Comparison of ENCODE assay signal across 20 cellular contexts in genomic region chr3:88192010-88192409, GRCh38. TPM values are rescaled to one million over a fixed set of nuclear protein-coding genes. Genes with fewer than 3 reads are reported as not detected.
DNase-seq lines count a peak whose midpoint lies in the region; ATAC-seq, FAIRE-seq and TF ChIP-seq lines count a peak whose summit lies in the region.
"Had no signal": no experiment of that assay in that cellular context is flagged by ENCODE, and none has a peak within 500 bp of the region (broad histone marks: within the 10 kb centered on the region; RNA-seq: fewer than 3 reads in every experiment).

No MANE protein-coding gene starts in this region.

- TF ChIP-seq CTCF in H9 (conservative IDR thresholded peaks at IDR 0.05), result no peak
- no peak for TF ChIP-seq CTCF in K562 (IDR thresholded peaks at IDR 0.05 in 2 of 3, conservative IDR thresholded peaks at IDR 0.05 in 1 of 3; ENCODE audit: insufficient read depth in 2 of 3, low read depth in 1 of 3, low read length in 3 of 3)

- H3K56ac ChIP-seq in H9 (ENCODE audit: insufficient read length, low read depth, low read length), result no peak overlapping the region

- H3K27ac ChIP-seq in H9 (ENCODE audit: insufficient read length, low read depth, low read length) (no peak overlapping the region), K562 (ENCODE audit: extremely low read depth, low read depth, low read length) (no peak overlapping the region), iPS-20b (ENCODE audit: low read length) (peak overlapping the region; percentile 30)
- H3K27ac ChIP-seq: BLaER1 treated with 17β-estradiol and CSF1 and Interleukin-3, amounts not matched to agents 10 nM and 100 nM; HL-60 had no signal

- BruUV-seq in K562 (replicated peaks; lab: Mats Ljungman, UMichigan), result no TSS peak

- no peak overlapping the region for H3K23ac ChIP-seq in H9 (ENCODE audit: insufficient read length, low read depth, low read length)

- no peak overlapping the region for H3K4me3 ChIP-seq in K562
- peak overlapping the region; percentile 44; the same call in 1 of the 2 replicates for H3K4me3 ChIP-seq in iPS-20b (ENCODE audit: low read length)
- no peak overlapping the region for H3K4me3 ChIP-seq in MG63
- H3K4me3 ChIP-seq: BLaER1 treated with 17β-estradiol and CSF1 and Interleukin-3, amounts not matched to agents 10 nM and 100 nM had no signal

- no peak overlapping the region for H4K5ac ChIP-seq in H9 (ENCODE audit: insufficient read length, low read depth, low read length)

- FAIRE-seq in K562 (lab: Jason Lieb, UNC), result no peak
- FAIRE-seq: H54, HepG2 had no signal

- H2BK20ac ChIP-seq in H9 (ENCODE audit: low read depth, low read length, poor library complexity, severe bottlenecking), result no peak overlapping the region

- no peak overlapping the region for H4K8ac ChIP-seq in H9 (replicated peaks; ENCODE audit: insufficient read length, low read depth, low read length)

- H2AFZ ChIP-seq in H9 (ENCODE audit: low read length) (no peak overlapping the region), K562 (ENCODE audit: low read depth, low read length) (no peak overlapping the region)

- H3K4ac ChIP-seq in H9 (ENCODE audit: low read depth, low read length), result no peak overlapping the region; the same call in 1 of the 2 replicates

- H2BK12ac ChIP-seq in H9 (ENCODE audit: insufficient read length, low read depth, low read length), result no peak overlapping the region

- H3K27me3 ChIP-seq in H9 (ENCODE audit: insufficient read depth, low read length), result no peaks in the 10 kb centered on the region
- no peaks in the 10 kb centered on the region for H3K27me3 ChIP-seq in K562 (ENCODE audit: control insufficient read depth in 2 of 2, insufficient read depth in 2 of 2, low read length in 2 of 2)
- no peaks in the 10 kb centered on the region for H3K27me3 ChIP-seq in iPS-20b (ENCODE audit: insufficient read depth, low read length)
- H3K27me3 ChIP-seq in MG63, result no peaks in the 10 kb centered on the region
- H3K27me3 ChIP-seq: BLaER1 treated with 17β-estradiol and CSF1 and Interleukin-3, amounts not matched to agents 10 nM and 100 nM had no signal

- H3K9me1 ChIP-seq in K562 (ENCODE audit: control insufficient read depth, insufficient read depth, low read length), result no peaks in the 10 kb centered on the region

- H3K4me2 ChIP-seq in H9 (ENCODE audit: insufficient read depth, insufficient read length, low read length), result no peak overlapping the region
- H3K4me2 ChIP-seq in K562 (ENCODE audit: insufficient read depth, low read length), result no peak overlapping the region
- H3K4me2 ChIP-seq: BLaER1 treated with 17β-estradiol and CSF1 and Interleukin-3, amounts not matched to agents 10 nM and 100 nM had no signal

- no peak overlapping the region for H3K14ac ChIP-seq in H9 (ENCODE audit: insufficient read depth, low read length)

- H3K79me1 ChIP-seq in H9 (ENCODE audit: insufficient read depth, low read depth, low read length, poor library complexity, severe bottlenecking), result no peaks in the 10 kb centered on the region

- no peak overlapping the region for H2BK15ac ChIP-seq in H9 (ENCODE audit: low read depth, low read length)

- peak overlapping the region in 2 of 3 experiments; percentile 71 to 91; a peak in 2 of 7 replicates for H3K27ac Mint-ChIP-seq in H9
- H3K27ac Mint-ChIP-seq: B cell; CD8-positive, alpha-beta T cell; HFFc6 had no signal

- no peaks in the 10 kb centered on the region for H3K27me3 Mint-ChIP-seq in H9 (ENCODE audit: low read depth)
- H3K27me3 Mint-ChIP-seq: IgD-negative memory B cell had no signal

- H4K91ac ChIP-seq in H9 (ENCODE audit: insufficient read length, low read depth, low read length), result no peak overlapping the region

- intact Hi-C loops in K562 (cut with micrococcal nuclease), result no loop called here

- H2AK5ac ChIP-seq in H9 (ENCODE audit: insufficient read length, low read length), result no peak overlapping the region

- no peak for TF ChIP-seq EP300 in K562 (IDR thresholded peaks at IDR 0.05; ENCODE audit: low read length)

- POLR2A ChIA-PET in K562 (lab: Yijun Ruan, JAX), result no interaction called here

- H3K18ac ChIP-seq in H9 (ENCODE audit: insufficient read length, low read depth, low read length), result no peak overlapping the region

- no peak for TF ChIP-seq POLR2A in K562 (conservative IDR thresholded peaks at IDR 0.05)

- no peaks in the 10 kb centered on the region for H4K20me1 ChIP-seq in H9 (ENCODE audit: control insufficient read depth, insufficient read depth, insufficient read length)
- H4K20me1 ChIP-seq in K562 (replicated peaks; ENCODE audit: control insufficient read depth, insufficient read depth, low read length), result no peaks in the 10 kb centered on the region
- H4K20me1 ChIP-seq: BLaER1 treated with 17β-estradiol and CSF1 and Interleukin-3, amounts not matched to agents 10 nM and 100 nM had no signal

- no peaks in the 10 kb centered on the region for H3K79me2 ChIP-seq in H9 (ENCODE audit: insufficient read depth, low read length)
- no peaks in the 10 kb centered on the region for H3K79me2 ChIP-seq in K562 (ENCODE audit: control insufficient read depth, insufficient read depth, low read length)

- no peak for ATAC-seq in K562
- ATAC-seq: CD8-positive, alpha-beta T cell; HCT116; HepG2 had no signal

- no peaks in the 10 kb centered on the region for H3K36me3 ChIP-seq in K562 (ENCODE audit: control insufficient read depth, insufficient read depth, low read length)
- H3K36me3 ChIP-seq in iPS-20b (ENCODE audit: insufficient read depth, low read depth, low read length), result no peaks in the 10 kb centered on the region
- H3K36me3 ChIP-seq in MG63, result no peaks in the 10 kb centered on the region
- H3K36me3 ChIP-seq: BLaER1 treated with 17β-estradiol and CSF1 and Interleukin-3, amounts not matched to agents 10 nM and 100 nM had no signal

- peaks cover 3 to 18% (median 8%) of the 10 kb centered on the region in 3 experiments; a peak in 4 of 7 replicates for H3K36me3 Mint-ChIP-seq in H9 (ENCODE audit: insufficient read depth in 1 of 3, low read depth in 3 of 3)
- H3K36me3 Mint-ChIP-seq: CD8-positive, alpha-beta T cell; IgD-negative memory B cell had no signal

- peaks cover 12 to 19% of the 10 kb centered on the region in 2 experiments; a peak in 4 of 5 replicates for H3K9me3 Mint-ChIP-seq in H9
- H3K9me3 Mint-ChIP-seq: HFFc6 had no signal

- H3K9ac ChIP-seq in H9 (ENCODE audit: extremely low read depth, insufficient read length, low read length) (no peak overlapping the region), K562 (ENCODE audit: insufficient read depth in 1 of 2, low read depth in 2 of 2, low read length in 2 of 2) (no peak overlapping the region), iPS-20b (ENCODE audit: low read depth, low read length) (peak overlapping the region; percentile 67; the same call in 1 of the 2 replicates)
- H3K9ac ChIP-seq: BLaER1 treated with 17β-estradiol and CSF1 and Interleukin-3, amounts not matched to agents 10 nM and 100 nM had no signal

- CTCF ChIA-PET in K562 (lab: Yijun Ruan, JAX; ENCODE audit: low intra/inter-chr PET ratio), result no interaction called here

- H3K9me3 ChIP-seq in H9 (ENCODE audit: control insufficient read depth, low read depth, low read length), result no peaks in the 10 kb centered on the region
- no peaks in the 10 kb centered on the region for H3K9me3 ChIP-seq in K562 (replicated peaks; ENCODE audit: control insufficient read depth, insufficient read depth, low read depth, low read length)
- H3K9me3 ChIP-seq in iPS-20b (ENCODE audit: insufficient read depth, low read depth, low read length), result no peaks in the 10 kb centered on the region
- H3K9me3 ChIP-seq in MG63, result no peaks in the 10 kb centered on the region

- in situ Hi-C loops in K562 (cut with MboI), result no loop called here

- peaks cover 20 to 38% of the 10 kb centered on the region in 2 experiments for H3K4me1 Mint-ChIP-seq in H9

- TF ChIP-seq RAD21 in K562 (CRISPR knock-in tag; conservative IDR thresholded peaks at IDR 0.05 in 1 of 2, IDR thresholded peaks at IDR 0.05 in 1 of 2), result no peak

- no CpG with 5 or more reads among the region's 2 CpGs for WGBS in H9 (ENCODE audit: extremely low coverage, insufficient read length, low lambda C conversion rate)
- 6% methylated on average over 2 of the region's 2 CpGs for WGBS in K562 (ENCODE audit: insufficient coverage, low coverage, missing lambda C conversion rate)

- H3K4me3 Mint-ChIP-seq in H9, result no peak overlapping the region
- H3K4me3 Mint-ChIP-seq: B cell; CD8-positive, alpha-beta T cell; HFFc6; IgD-negative memory B cell had no signal

- no peaks in the 10 kb centered on the region for H3K23me2 ChIP-seq in H9 (ENCODE audit: insufficient read length, low read depth, low read length, poor library complexity, severe bottlenecking)

- no peaks in the 10 kb centered on the region for H3K4me1 ChIP-seq in H9 (ENCODE audit: insufficient read depth, low read length)
- H3K4me1 ChIP-seq in K562 (replicated peaks in 1 of 2; ENCODE audit: control insufficient read depth in 2 of 2, insufficient read depth in 2 of 2, low read length in 2 of 2), result no peaks in the 10 kb centered on the region; a peak in 3 of 5 replicates
- peaks cover 17% of the 10 kb centered on the region; the same call in 1 of the 2 replicates for H3K4me1 ChIP-seq in iPS-20b (ENCODE audit: insufficient read depth, low read length)

- no peak for DNase-seq in H9
- peak; percentile 5 for DNase-seq in M059J (ENCODE audit: low read depth)
- no peak for DNase-seq in K562 (ENCODE audit: extremely low read depth in 1 of 4, low spot score in 3 of 4)
- no peak for DNase-seq in kidney glomerular epithelial cell (lab: John Stamatoyannopoulos, UW)
- DNase-seq in activated naive CD4-positive, alpha-beta T cell treated with Interleukin-2 at 50 U/mL for 16 hours, result no peak
- DNase-seq in SKM-1 (lab: John Stamatoyannopoulos, UW; ENCODE audit: unreplicated experiment), result no peak
- no peak for DNase-seq in MG63
- DNase-seq: Calu3; CD8-positive, alpha-beta T cell; DMS79 treated with DMSO at 0.1 percent for 48 hours; GF-D8; HFFc6 had no signal

- H2BK120ac ChIP-seq in H9 (ENCODE audit: low read depth, low read length, poor library complexity, severe bottlenecking), result no peak overlapping the region

- H3T11ph ChIP-seq in H9 (ENCODE audit: low read length), result no peak overlapping the region

- no peak overlapping the region for H2BK5ac ChIP-seq in H9 (ENCODE audit: insufficient read length, low read length)

RNA-seq across cellular contexts. Expression of gene C3orf38, which starts 42.3 kb away (rescaled TPM):
- 36.6 and 39.2 TPM in 2 replicates for total RNA-seq in H9 (2021)
- 15.2 and 21.1 TPM in 2 replicates for total RNA-seq in M059J (2014; rRNA removed; shearing (Covaris generic))
- 6.6 and 19.5 TPM in 2 replicates for total RNA-seq in K562 (2011; cell fraction: chromatin; rRNA removed; ENCODE audit: low replicate concordance)
- 7.5 and 7.9 TPM in 2 replicates for total RNA-seq in K562 (2011; cell fraction: nucleolus; rRNA removed)
- total RNA-seq in K562 (2011; cell fraction: nucleoplasm; rRNA removed), result 15.0 and 15.5 TPM in 2 replicates
- total RNA-seq in K562 (2014; rRNA removed), result 11.9 and 13.8 TPM in 2 replicates
- 17.6 and 18.4 TPM in 2 replicates for total RNA-seq in K562 (2014; rRNA removed; fragmentation: Illumina TruSeq; extraction: Trizol)
- 21.2 and 22.1 TPM in 2 replicates for total RNA-seq in K562 (2015; rRNA removed; fragmentation: Illumina TruSeq; extraction: Trizol)
- 11.5 and 13.7 TPM in 2 replicates for total RNA-seq in K562 (2021)
- 12.4 and 16.2 TPM in 2 replicates for polyA plus RNA-seq in K562 (2011; rRNA removed)
- 3.8 and 5.7 TPM in 2 replicates for polyA plus RNA-seq in K562 (2011; cell fraction: cytosol; rRNA removed)
- polyA plus RNA-seq in K562 (2011; cell fraction: nucleus; rRNA removed), result 3.5 and 6.3 TPM in 2 replicates
- 7.9 and 8.6 TPM in 2 replicates for polyA plus RNA-seq in K562 (2012)
- 14.0 and 16.3 TPM in 2 replicates for polyA plus RNA-seq in K562 (2014; fragmentation: Illumina TruSeq; extraction: Trizol)
- polyA plus RNA-seq in K562 (2014; fragmentation: Nextera tagmentation; extraction: Ambion mirVana), result 10 to 100 TPM; 15.1 to 20.6 TPM
- 8.7 and 10.7 TPM in 2 replicates for polyA plus RNA-seq in K562 (2014; rRNA removed)
- polyA minus RNA-seq in K562 (2011; rRNA and poly(A)+ RNA removed), result 22.9 and 26.1 TPM in 2 replicates
- polyA minus RNA-seq in K562 (2011; cell fraction: cytosol; rRNA and poly(A)+ RNA removed), result 10.2 and 12.9 TPM in 2 replicates
- 9.4 and 22.1 TPM in 2 replicates for polyA minus RNA-seq in K562 (2011; cell fraction: nucleus; rRNA and poly(A)+ RNA removed)
- 12.6 and 16.4 TPM in 2 replicates for total RNA-seq in MG63 (2014; rRNA removed; shearing (Covaris generic); ENCODE audit: low replicate concordance)
